Comparison of ENCODE assay signal across 8 cellular contexts in genomic region chr12:92593734-92594402, GRCh38.
A peak's percentile ranks its signal among the peaks of the same experiment; 100 is the strongest.
DNase-seq lines count a peak whose midpoint lies in the region; ATAC-seq, FAIRE-seq and TF ChIP-seq lines count a peak whose summit lies in the region.

No MANE protein-coding gene starts in this region.

- TF ChIP-seq CTCF in foreskin fibroblast (IDR thresholded peaks at IDR 0.05; ENCODE audit: low read depth, low read length) (no peak), spleen (IDR thresholded peaks at IDR 0.05 in 8 of 11, conservative IDR thresholded peaks at IDR 0.05 in 3 of 11) (no peak)

- H3K4me3 ChIP-seq in foreskin fibroblast (ENCODE audit: low read depth in 1 of 2, low read length in 2 of 2) (no peak overlapping the region), spleen (peak overlapping the region in 1 of 8 donors; percentile 1)

- WGBS in spleen, 5 donors = 31 to 40% (median 35%) methylated on average over 8 of the region's 8 CpGs

- ATAC-seq in HG02763 (IDR thresholded peaks at IDR 0.05; ENCODE audit: unreplicated experiment) = peak; percentile 99

- FAIRE-seq in GM12892 (lab: Jason Lieb, UNC) = peak; percentile 96

- peaks cover 0 to 25% (median 15%) of the 10 kb centered on the region in 6 donors for H3K4me1 ChIP-seq in spleen

- H3K9me3 ChIP-seq in spleen = peaks cover 0 to 4% (median 0%) of the 10 kb centered on the region in 8 donors

- peak overlapping the region; percentile 42 to 89 (median 80) for H3K27ac ChIP-seq in spleen

- intact Hi-C loops in spleen (cut with DNase I; ENCODE audit: low total_unique reads) = no loop called here

- no peaks in the 10 kb centered on the region for H3K27me3 ChIP-seq in spleen (replicated peaks in 1 of 7)

- no peaks in the 10 kb centered on the region for H3K36me3 ChIP-seq in spleen

- DNase-seq in GM12892 (ENCODE audit: insufficient read length) = peak; percentile 36
- DNase-seq in NOMO-1 treated with dmso at 0.1 percent for 144 hours (lab: John Stamatoyannopoulos, UW; ENCODE audit: unreplicated experiment) = peak; percentile 86
- DNase-seq in activated T-cell treated with anti-CD3 and anti-CD28 coated beads for 4 hours = peak; percentile 63
- DNase-seq in foreskin fibroblast = peak; percentile 87 to 90
- peak; percentile 84 for DNase-seq in spleen
- no peak for DNase-seq in NCI-H1105 (lab: John Stamatoyannopoulos, UW)
- no peak for DNase-seq in OCI-M2 (lab: John Stamatoyannopoulos, UW; ENCODE audit: unreplicated experiment)

- TF ChIP-seq POLR2A in GM12892 (IDR thresholded peaks at IDR 0.05; ENCODE audit: low read depth, low read length) = peak; percentile 61
- TF ChIP-seq POLR2A in spleen (IDR thresholded peaks at IDR 0.05) = no peak

Comparison
In these comparisons a context has a peak if more than half of its experiments do, and no peak if none do; other contexts are left out.
1. DNase-seq: peak in GM12892 (single experiment), NOMO-1 treated with dmso at 0.1 percent for 144 hours (single experiment), activated T-cell treated with anti-CD3 and anti-CD28 coated beads for 4 hours (single experiment), foreskin fibroblast (2 of 2) and spleen (single experiment); none in NCI-H1105 (single experiment) and OCI-M2 (single experiment).